In genomic region chr10:58511765-58512469, GRCh38 we compare ENCODE assay signal across 8 cellular contexts. TPM values are rescaled to one million over a fixed set of nuclear protein-coding genes. Genes with fewer than 3 reads are reported as not detected.
DNase-seq lines count a peak whose midpoint lies in the region; ATAC-seq and TF ChIP-seq lines count a peak whose summit lies in the region.

No MANE protein-coding gene starts in this region.

- H3K4me1 ChIP-seq in PC-3 (ENCODE audit: insufficient read depth, low read length) (peaks cover 12% of the 10 kb centered on the region; the same call in 1 of the 2 replicates), neuron (ENCODE audit: insufficient read depth, low read length) (peaks cover 21% of the 10 kb centered on the region)

- H3K79me2 ChIP-seq in PC-3 (ENCODE audit: low read length), result peaks cover 30% of the 10 kb centered on the region

- H2AFZ ChIP-seq in PC-3 (ENCODE audit: low read length), result peak overlapping the region; percentile 71
- H2AFZ ChIP-seq in neuron (ENCODE audit: low read depth, low read length), result peak overlapping the region; percentile 3

- H3K4me3 ChIP-seq in BJ (ENCODE audit: low read depth, low read length), result peak overlapping the region; percentile 95
- peak overlapping the region; percentile 59 for H3K4me3 ChIP-seq in PC-3 (ENCODE audit: low read length)
- H3K4me3 ChIP-seq in neuron (ENCODE audit: low read length), result peak overlapping the region; percentile 80

- TF ChIP-seq CTCF in BJ (IDR thresholded peaks at IDR 0.05; ENCODE audit: insufficient read depth, low read depth, low read length) (no peak), PC-3 (conservative IDR thresholded peaks at IDR 0.05; ENCODE audit: low read depth, low read length) (no peak)

- no peaks in the 10 kb centered on the region for H4K20me1 ChIP-seq in PC-3 (ENCODE audit: low read length)

- H3K27ac ChIP-seq in PC-3 (ENCODE audit: low read length), result no peak overlapping the region

- ATAC-seq in PC-3 (no peak), HG03175 (IDR thresholded peaks at IDR 0.05; ENCODE audit: unreplicated experiment) (no peak)

- no peaks in the 10 kb centered on the region for H3K36me3 ChIP-seq in BJ (ENCODE audit: control insufficient read depth, insufficient read depth, low read length)
- H3K36me3 ChIP-seq in PC-3 (ENCODE audit: low read depth, low read length), result no peaks in the 10 kb centered on the region
- no peaks in the 10 kb centered on the region for H3K36me3 ChIP-seq in neuron (ENCODE audit: insufficient read depth, low read length)

- intact Hi-C loops in PC-3 (cut with micrococcal nuclease), result loop anchor here (10.0 kb wide), 1 partner anchor 217 kb away; no protein-coding TSS in a partner anchor

- in situ Hi-C loops in G401 (cut with HindIII; ENCODE audit: low sequenced_read_pairs), result no loop called here

- no peaks in the 10 kb centered on the region for H3K9me2 ChIP-seq in PC-3 (replicated peaks; ENCODE audit: low read length)

- H3K4me2 ChIP-seq in PC-3 (ENCODE audit: low read length), result peak overlapping the region; percentile 74

- CTCF ChIA-PET in BJ (lab: Yijun Ruan, JAX) (interaction anchor here (1.0 to 1.5 kb wide), 4 partner anchors 8 to 130 kb away, joined by 3 to 5 read pairs (median 4); no protein-coding TSS in a partner anchor), PC-3 (lab: Charles Lee) (no interaction called here)

- no TSS peak for BruUV-seq in PC-3 (replicated peaks; lab: Mats Ljungman, UMichigan)

- H3K9ac ChIP-seq in PC-3 (ENCODE audit: low read length), result no peak overlapping the region

- POLR2A ChIA-PET in BJ (lab: Charles Lee), result no interaction called here
- POLR2A ChIA-PET in PC-3 (lab: Charles Lee; ENCODE audit: unreplicated experiment), result no interaction called here

- no peak for DNase-seq in BJ (ENCODE audit: low read depth)
- DNase-seq in PC-3, result no peak
- peak; percentile 18 for DNase-seq in fibroblast of peridontal ligament (ENCODE audit: extremely low read depth)
- DNase-seq in RPMI8226, result no peak
- no peak for DNase-seq in G401 (ENCODE audit: low spot score)
- DNase-seq in NCI-H526 (lab: John Stamatoyannopoulos, UW), result no peak

- H3K27me3 ChIP-seq in BJ (ENCODE audit: control insufficient read depth, insufficient read depth, low read length), result no peaks in the 10 kb centered on the region
- H3K27me3 ChIP-seq in PC-3 (ENCODE audit: low read length), result peaks cover 46% of the 10 kb centered on the region
- peaks cover 10% of the 10 kb centered on the region for H3K27me3 ChIP-seq in neuron (ENCODE audit: insufficient read depth, low read length)

- no peaks in the 10 kb centered on the region for H3K9me3 ChIP-seq in PC-3 (ENCODE audit: low read length)
- H3K9me3 ChIP-seq in neuron (ENCODE audit: low read length), result no peaks in the 10 kb centered on the region

- H3F3A ChIP-seq in PC-3 (ENCODE audit: low read length, unreplicated experiment), result no peaks in the 10 kb centered on the region

RNA-seq across cellular contexts. Expression of gene BICC1, which starts 0.8 kb away (rescaled TPM):
- polyA plus RNA-seq in BJ (2011; rRNA removed), result 27.0 and 32.1 TPM in 2 replicates
- polyA minus RNA-seq in BJ (2011; rRNA and poly(A)+ RNA removed), result 123 and 138 TPM in 2 replicates
- total RNA-seq in PC-3 (2014; rRNA removed), result 11.9 and 13.9 TPM in 2 replicates
- total RNA-seq in G401 (2014; rRNA removed; shearing (Covaris generic)), result 0.25 TPM in 1 of 2 replicates, not detected in the other

Comparison
In these comparisons a context has a peak if more than half of its experiments do, and no peak if none do; other contexts are left out.
1. RNA of gene BICC1, which starts 0.8 kb away (total RNA-seq): 11.9 to 13.9 TPM in PC-3; 0.25 TPM in G401; every median in the first group is over 10 times any median in the second.
2. Peak in every context shown above with its lines, with median percentiles within 50 percentile points of each other: H3K4me3 ChIP-seq.